In genomic region chr11:20647976-20648565, GRCh38 we compare ENCODE assay signal across 9 cellular contexts. TPM values are rescaled to one million over a fixed set of nuclear protein-coding genes. Genes with fewer than 3 reads are reported as not detected.
DNase-seq lines count a peak whose midpoint lies in the region; ATAC-seq, FAIRE-seq and TF ChIP-seq lines count a peak whose summit lies in the region.
"Had no signal": no experiment of that assay in that cellular context is flagged by ENCODE, and none has a peak within 500 bp of the region (broad histone marks: within the 10 kb centered on the region; RNA-seq: fewer than 3 reads in every experiment).

No MANE protein-coding gene starts in this region.

- DNase-seq in NCI-H2081 (lab: John Stamatoyannopoulos, UW) (peak; percentile 57 to 83), NCI-H2081 treated with DMSO at 0.1 percent for 48 hours (lab: John Stamatoyannopoulos, UW) (no peak), RPMI8226 (peak; percentile 51), caudate nucleus (lab: John Stamatoyannopoulos, UW) (peak in 40 of 61 donors; percentile 1 to 88 (median 32)), HepG2 (ENCODE audit: low spot score) (peak; percentile 50), suprapubic skin (ENCODE audit: low spot score in 2 of 2) (no peak)
- peak; percentile 32 for DNase-seq in Jurkat, Clone E6-1 (ENCODE audit: low read depth, low spot score)

- no peaks in the 10 kb centered on the region for H4K20me1 ChIP-seq in HepG2 (ENCODE audit: insufficient read depth, low read length)

- in situ Hi-C loops in HepG2 (cut with HindIII; ENCODE audit: extremely low pct_ligation_motif_present, low pct_unique_long_range_greater_than_20kb): loop anchor here (5.0 to 25.0 kb wide), 2 partner anchors 864 to 1664 kb away; no protein-coding TSS in a partner anchor

- no peak overlapping the region for H3K27ac ChIP-seq in caudate nucleus (ENCODE audit: low read depth, low read length)
- H3K27ac ChIP-seq in HepG2 (ENCODE audit: extremely low read length, insufficient read depth, low read length): no peak overlapping the region
- no peak overlapping the region for H3K27ac ChIP-seq in suprapubic skin

- H2AFZ ChIP-seq in HepG2 (ENCODE audit: low read length): no peak overlapping the region

- POLR2A ChIA-PET in HepG2 (lab: Yijun Ruan, JAX): no interaction called here

- no peak overlapping the region for H3K4me3 ChIP-seq in Jurkat, Clone E6-1 (ENCODE audit: low read length)
- no peak overlapping the region for H3K4me3 ChIP-seq in HepG2 (replicated peaks in 1 of 3; ENCODE audit: insufficient read depth in 1 of 3, low read depth in 2 of 3, low read length in 3 of 3)
- no peak overlapping the region for H3K4me3 ChIP-seq in suprapubic skin

- no peak overlapping the region for H3K4me2 ChIP-seq in HepG2 (ENCODE audit: low read depth, low read length)

- TF ChIP-seq CTCF in HepG2 (CRISPR knock-in tag; IDR thresholded peaks at IDR 0.05): peak; percentile 85
- TF ChIP-seq CTCF in suprapubic skin (IDR thresholded peaks at IDR 0.05): peak; percentile 55 to 77

- FAIRE-seq in HepG2 (lab: Jason Lieb, UNC): peak; percentile 82

- ATAC-seq in GM19463 (IDR thresholded peaks at IDR 0.05; ENCODE audit: unreplicated experiment) (peak; percentile 86), HepG2 (peak; percentile 76)

- TF ChIP-seq RAD21 in HepG2 (CRISPR knock-in tag; IDR thresholded peaks at IDR 0.05): peak; percentile 65

- TF ChIP-seq POLR2A in HepG2 (IDR thresholded peaks at IDR 0.05; ENCODE audit: insufficient read depth in 1 of 2, low read depth in 2 of 2, low read length in 2 of 2) (no peak), suprapubic skin (IDR thresholded peaks at IDR 0.05) (no peak)

- intact Hi-C loops in HepG2 (cut with micrococcal nuclease; ENCODE audit: unreplicated experiment): loop anchor here (1.0 kb wide), 1 partner anchor 24 kb away; no protein-coding TSS in a partner anchor

- H3K9me3 ChIP-seq in HepG2 (ENCODE audit: low read length) (no peaks in the 10 kb centered on the region), suprapubic skin (no peaks in the 10 kb centered on the region)

- no peak overlapping the region for H3K9ac ChIP-seq in HepG2 (ENCODE audit: insufficient read depth, low read depth, low read length)

- peaks cover 0 to 20% of the 10 kb centered on the region in 2 experiments; a peak in 2 of 5 replicates for H3K27me3 ChIP-seq in HepG2 (ENCODE audit: control insufficient read depth in 1 of 2, insufficient read depth in 2 of 2, low read length in 2 of 2)
- H3K27me3 ChIP-seq in suprapubic skin: no peaks in the 10 kb centered on the region

- no peaks in the 10 kb centered on the region for H3K79me2 ChIP-seq in HepG2 (ENCODE audit: insufficient read depth, low read length)

- no TSS peak for BruUV-seq in HepG2 (replicated peaks; lab: Mats Ljungman, UMichigan)

- H3K4me1 ChIP-seq in HepG2 (ENCODE audit: insufficient read depth, low read length): no peaks in the 10 kb centered on the region
- no peaks in the 10 kb centered on the region for H3K4me1 ChIP-seq in suprapubic skin

- H3K36me3 ChIP-seq in HepG2 (replicated peaks in 1 of 2; ENCODE audit: control insufficient read depth in 1 of 2, insufficient read depth in 2 of 2, low read length in 2 of 2): no peaks in the 10 kb centered on the region
- H3K36me3 ChIP-seq in suprapubic skin: no peaks in the 10 kb centered on the region

- TF ChIP-seq EP300 in HepG2 (IDR thresholded peaks at IDR 0.05; ENCODE audit: low read depth in 2 of 2, low read length in 2 of 2) (no peak), HepG2 (CRISPR knock-in tag; IDR thresholded peaks at IDR 0.05; ENCODE audit: borderline replicate concordance) (no peak), suprapubic skin (IDR thresholded peaks at IDR 0.05) (no peak)

- 26% methylated on average over 4 of the region's 4 CpGs for WGBS in HepG2 (ENCODE audit: low lambda C conversion rate)
- 38% methylated on average over 4 of the region's 4 CpGs for WGBS in suprapubic skin

- CTCF ChIA-PET in HepG2 (lab: Yijun Ruan, JAX; ENCODE audit: low intra/inter-chr PET ratio, low total read pairs): interaction anchor here (0.7 to 2.8 kb wide), 6 partner anchors 24 to 1656 kb away, joined by 3 to 16 read pairs (median 4); no protein-coding TSS in a partner anchor

TF ChIP-seq in HepG2, 621 proteins besides CTCF, POLR2A, EP300 and RAD21 (continues in another document):
- no peak for TF ChIP-seq ZNF639 (CRISPR knock-in tag; conservative IDR thresholded peaks at IDR 0.05)
- TF ChIP-seq ZNF766 (CRISPR knock-in tag; IDR thresholded peaks at IDR 0.05; ENCODE audit: borderline replicate concordance): no peak
- no peak for TF ChIP-seq SRSF4 (IDR thresholded peaks at IDR 0.05; ENCODE audit: low read depth, low read length, poor library complexity, severe bottlenecking)
- no peak for TF ChIP-seq ZNF234 (CRISPR knock-in tag; conservative IDR thresholded peaks at IDR 0.05)
- no peak for TF ChIP-seq SCMH1 (CRISPR knock-in tag; IDR thresholded peaks at IDR 0.05; ENCODE audit: borderline replicate concordance)
- 0 out of 2 replicates have a peak, but pooled peaks have one; percentile 30 for TF ChIP-seq MIXL1 (CRISPR knock-in tag; IDR thresholded peaks at IDR 0.05)
- no peak for TF ChIP-seq ZNF589 (CRISPR knock-in tag; conservative IDR thresholded peaks at IDR 0.05)
- no peak for TF ChIP-seq ELF1 (CRISPR knock-in tag; IDR thresholded peaks at IDR 0.05)
- peak; percentile 90 for TF ChIP-seq STAG1 (CRISPR knock-in tag; IDR thresholded peaks at IDR 0.05)

RNA-seq across cellular contexts. Expression of gene NELL1, which starts 21.3 kb away (rescaled TPM):
- 0.98 TPM for polyA plus RNA-seq in Jurkat, Clone E6-1 (2012; ENCODE audit: insufficient read depth, insufficient read length)
- total RNA-seq in HepG2 (2016; rRNA removed; fragmentation: Illumina TruSeq; extraction: Trizol): not detected in 2 replicates
- total RNA-seq in HepG2 (2016; cell fraction: cytosol; rRNA removed; fragmentation: Illumina TruSeq; extraction: Trizol; ENCODE audit: low read depth): not detected in 2 replicates
- total RNA-seq in HepG2 (2016; cell fraction: insoluble cytoplasmic fraction; rRNA removed; fragmentation: Illumina TruSeq; extraction: Trizol): not detected in 2 replicates
- not detected in 2 replicates for total RNA-seq in HepG2 (2016; cell fraction: membrane; rRNA removed; fragmentation: Illumina TruSeq; extraction: Trizol)
- total RNA-seq in HepG2 (2016; cell fraction: nucleus; rRNA removed; fragmentation: Illumina TruSeq; extraction: Trizol): not detected in 2 replicates
- not detected in 2 replicates for polyA plus RNA-seq in HepG2 (2011; rRNA removed)
- polyA plus RNA-seq in HepG2 (2011; cell fraction: cytosol; rRNA removed): not detected in 2 replicates
- polyA plus RNA-seq in HepG2 (2011; cell fraction: nucleus; rRNA removed): not detected in 2 replicates
- polyA plus RNA-seq in HepG2 (2012): not detected in 2 replicates
- polyA plus RNA-seq in HepG2 (2016; cell fraction: cytosol; fragmentation: Illumina TruSeq; extraction: Trizol; ENCODE audit: low read depth): not detected in 2 replicates
- polyA plus RNA-seq in HepG2 (2016; cell fraction: insoluble cytoplasmic fraction; fragmentation: Illumina TruSeq; extraction: Trizol; ENCODE audit: low read depth): not detected in 2 replicates
- polyA plus RNA-seq in HepG2 (2016; cell fraction: membrane; fragmentation: Illumina TruSeq; extraction: Trizol; ENCODE audit: low read depth): not detected in 2 replicates
- polyA plus RNA-seq in HepG2 (2016; cell fraction: nucleus; fragmentation: Illumina TruSeq; extraction: Trizol; ENCODE audit: insufficient read depth, low read depth): not detected in 2 replicates
- not detected in 2 replicates for polyA minus RNA-seq in HepG2 (2011; rRNA and poly(A)+ RNA removed; ENCODE audit: low replicate concordance)
- polyA minus RNA-seq in HepG2 (2011; cell fraction: cytosol; rRNA and poly(A)+ RNA removed): not detected in 2 replicates
- polyA minus RNA-seq in HepG2 (2011; cell fraction: nucleus; rRNA and poly(A)+ RNA removed): not detected in 2 replicates
- total RNA-seq in suprapubic skin: 1 to 10 TPM in 1 of 4 donors, under 1 TPM in 1, not detected in 2; 0.18 to 3.9 TPM
- total RNA-seq: subcutaneous adipose tissue had no signal

RNA-seq across cellular contexts. Expression of gene SLC6A5, which starts 48.7 kb away (rescaled TPM):
- polyA plus RNA-seq in Jurkat, Clone E6-1 (2012; ENCODE audit: insufficient read depth, insufficient read length): not detected
- not detected in 2 replicates for total RNA-seq in HepG2 (2016; rRNA removed; fragmentation: Illumina TruSeq; extraction: Trizol)
- not detected in 2 replicates for total RNA-seq in HepG2 (2016; cell fraction: cytosol; rRNA removed; fragmentation: Illumina TruSeq; extraction: Trizol; ENCODE audit: low read depth)
- not detected in 2 replicates for total RNA-seq in HepG2 (2016; cell fraction: insoluble cytoplasmic fraction; rRNA removed; fragmentation: Illumina TruSeq; extraction: Trizol)
- not detected in 2 replicates for total RNA-seq in HepG2 (2016; cell fraction: membrane; rRNA removed; fragmentation: Illumina TruSeq; extraction: Trizol)
- not detected in 2 replicates for total RNA-seq in HepG2 (2016; cell fraction: nucleus; rRNA removed; fragmentation: Illumina TruSeq; extraction: Trizol)
- not detected in 2 replicates for polyA plus RNA-seq in HepG2 (2011; rRNA removed)
- not detected in 2 replicates for polyA plus RNA-seq in HepG2 (2011; cell fraction: cytosol; rRNA removed)
- polyA plus RNA-seq in HepG2 (2011; cell fraction: nucleus; rRNA removed): not detected in 2 replicates
- not detected in 2 replicates for polyA plus RNA-seq in HepG2 (2012)
- polyA plus RNA-seq in HepG2 (2016; cell fraction: cytosol; fragmentation: Illumina TruSeq; extraction: Trizol; ENCODE audit: low read depth): not detected in 2 replicates
- not detected in 2 replicates for polyA plus RNA-seq in HepG2 (2016; cell fraction: insoluble cytoplasmic fraction; fragmentation: Illumina TruSeq; extraction: Trizol; ENCODE audit: low read depth)
- not detected in 2 replicates for polyA plus RNA-seq in HepG2 (2016; cell fraction: membrane; fragmentation: Illumina TruSeq; extraction: Trizol; ENCODE audit: low read depth)
- not detected in 2 replicates for polyA plus RNA-seq in HepG2 (2016; cell fraction: nucleus; fragmentation: Illumina TruSeq; extraction: Trizol; ENCODE audit: insufficient read depth, low read depth)
- polyA minus RNA-seq in HepG2 (2011; rRNA and poly(A)+ RNA removed; ENCODE audit: low replicate concordance): not detected in 2 replicates
- not detected in 2 replicates for polyA minus RNA-seq in HepG2 (2011; cell fraction: cytosol; rRNA and poly(A)+ RNA removed)
- polyA minus RNA-seq in HepG2 (2011; cell fraction: nucleus; rRNA and poly(A)+ RNA removed): not detected in 2 replicates
- total RNA-seq in suprapubic skin: not detected
- total RNA-seq: subcutaneous adipose tissue had no signal

Comparison
In these comparisons a context has a peak if more than half of its experiments do, and no peak if none do; other contexts are left out.
1. DNase-seq: peak in NCI-H2081 (2 of 2), Jurkat, Clone E6-1 (single experiment), RPMI8226 (single experiment), caudate nucleus (40 of 61) and HepG2 (single experiment); none in NCI-H2081 treated with DMSO at 0.1 percent for 48 hours (single experiment) and suprapubic skin (0 of 2).